In the genomic region with DNA sequence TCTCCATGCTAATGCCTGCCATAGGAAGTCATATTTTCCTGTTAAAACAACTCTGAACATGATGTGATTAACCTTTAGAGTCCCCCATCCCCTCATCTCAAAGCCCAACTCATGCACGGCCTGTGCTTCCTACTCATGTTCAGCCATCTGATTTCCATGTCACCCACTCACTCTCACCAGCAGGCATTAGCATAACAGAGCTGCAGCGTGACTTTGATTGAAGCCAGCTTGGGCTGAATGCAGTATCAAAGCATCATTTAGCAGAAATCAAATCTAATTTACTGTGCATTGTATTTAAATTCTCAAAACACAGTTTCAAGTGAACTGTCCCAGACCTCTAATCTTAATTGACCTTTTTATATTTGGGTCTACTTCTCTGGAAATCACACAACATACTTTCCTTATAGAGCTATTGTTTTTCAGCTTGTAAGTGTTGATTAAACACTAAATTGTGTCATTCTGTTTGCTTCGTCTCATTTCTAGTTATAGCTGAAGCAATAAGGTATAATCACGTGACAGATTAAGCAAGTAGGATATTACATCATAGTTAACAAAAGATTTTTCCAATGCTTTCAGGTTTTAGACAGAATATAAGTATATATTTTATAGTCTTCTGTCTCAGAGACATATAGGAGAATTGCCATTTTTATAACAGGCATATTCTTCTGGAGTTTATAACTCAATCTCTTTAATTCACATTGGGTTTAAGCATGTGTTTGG, we compare ENCODE assay signal across 1 cellular context.
TF ChIP-seq lines count a peak whose summit lies in the region.

No MANE protein-coding gene starts in this region.

TF ChIP-seq in H1, 55 proteins besides CTCF, POLR2A, EP300 and RAD21:
- TF ChIP-seq, protein P1, sequence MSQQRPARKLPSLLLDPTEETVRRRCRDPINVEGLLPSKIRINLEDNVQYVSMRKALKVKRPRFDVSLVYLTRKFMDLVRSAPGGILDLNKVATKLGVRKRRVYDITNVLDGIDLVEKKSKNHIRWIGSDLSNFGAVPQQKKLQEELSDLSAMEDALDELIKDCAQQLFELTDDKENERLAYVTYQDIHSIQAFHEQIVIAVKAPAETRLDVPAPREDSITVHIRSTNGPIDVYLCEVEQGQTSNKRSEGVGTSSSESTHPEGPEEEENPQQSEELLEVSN (IDR thresholded peaks at IDR 0.05): no peak
- TF ChIP-seq CTBP2 (IDR thresholded peaks at IDR 0.05; ENCODE audit: borderline replicate concordance, insufficient read depth, insufficient read length, low read length): no peak
- no peak for TF ChIP-seq SP4 (IDR thresholded peaks at IDR 0.05; ENCODE audit: low read length)
- no peak for TF ChIP-seq KDM1A (IDR thresholded peaks at IDR 0.05; ENCODE audit: borderline replicate concordance, low read length)
- TF ChIP-seq BCL11A (IDR thresholded peaks at IDR 0.05; ENCODE audit: low read depth in 2 of 2, low read length in 2 of 2): no peak
- TF ChIP-seq GABPA (IDR thresholded peaks at IDR 0.05; ENCODE audit: borderline replicate concordance, insufficient read depth, low read length): no peak
- no peak for TF ChIP-seq CHD2 (IDR thresholded peaks at IDR 0.05; ENCODE audit: low read length)
- no peak for TF ChIP-seq SAP30 (IDR thresholded peaks at IDR 0.05; ENCODE audit: insufficient read depth, insufficient replicate concordance, low read length)
- TF ChIP-seq NANOG (IDR thresholded peaks at IDR 0.05; ENCODE audit: insufficient read depth, low read depth, low read length, poor library complexity, severe bottlenecking): no peak
- TF ChIP-seq, protein P2, sequence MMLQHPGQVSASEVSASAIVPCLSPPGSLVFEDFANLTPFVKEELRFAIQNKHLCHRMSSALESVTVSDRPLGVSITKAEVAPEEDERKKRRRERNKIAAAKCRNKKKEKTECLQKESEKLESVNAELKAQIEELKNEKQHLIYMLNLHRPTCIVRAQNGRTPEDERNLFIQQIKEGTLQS (IDR thresholded peaks at IDR 0.05; ENCODE audit: insufficient read depth, low read depth, low read length): no peak
- TF ChIP-seq SIX5 (IDR thresholded peaks at IDR 0.05; ENCODE audit: low read depth, low read length): no peak
- TF ChIP-seq, protein P3, sequence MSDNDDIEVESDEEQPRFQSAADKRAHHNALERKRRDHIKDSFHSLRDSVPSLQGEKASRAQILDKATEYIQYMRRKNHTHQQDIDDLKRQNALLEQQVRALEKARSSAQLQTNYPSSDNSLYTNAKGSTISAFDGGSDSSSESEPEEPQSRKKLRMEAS (IDR thresholded peaks at IDR 0.05): no peak
- TF ChIP-seq TBP (IDR thresholded peaks at IDR 0.05; ENCODE audit: low read depth, low read length): no peak
- TF ChIP-seq CEBPB (IDR thresholded peaks at IDR 0.05; ENCODE audit: low read depth, low read length): no peak
- no peak for TF ChIP-seq TAF7 (optimal IDR thresholded peaks at IDR 0.05; ENCODE audit: borderline replicate concordance, low read depth, low read length)
- TF ChIP-seq SIN3A (conservative IDR thresholded peaks at IDR 0.05 in 1 of 2, IDR thresholded peaks at IDR 0.05 in 1 of 2; ENCODE audit: low read depth in 1 of 2, low read length in 2 of 2): no peak
